8 cellular contexts compared by ENCODE assay signal in genomic region chr2:196750977-196751631, GRCh38. TPM values are rescaled to one million over a fixed set of nuclear protein-coding genes. Genes with fewer than 3 reads are reported as not detected.
DNase-seq lines count a peak whose midpoint lies in the region; ATAC-seq and TF ChIP-seq lines count a peak whose summit lies in the region.

No MANE protein-coding gene starts in this region.

- no peaks in the 10 kb centered on the region for H3K36me3 ChIP-seq in liver (ENCODE audit: control insufficient read depth in 4 of 4, insufficient read depth in 3 of 4, low read depth in 1 of 4, low read length in 3 of 4)

- ATAC-seq in HG02642 (IDR thresholded peaks at IDR 0.05; ENCODE audit: poor library complexity, unreplicated experiment) = peak; percentile 95
- ATAC-seq in activated CD4-positive, CD25-positive, alpha-beta regulatory T cell treated with anti-CD3 and anti-CD28 coated beads, Interleukin-2, amount 50 U/mL, for 24 hours = peak; percentile 63 to 69

- TF ChIP-seq RAD21 in liver (IDR thresholded peaks at IDR 0.05) = peak; percentile 65 to 80

- H3K9ac ChIP-seq in liver (ENCODE audit: low read depth in 1 of 2, low read length in 2 of 2) = no peak overlapping the region

- WGBS in liver = 67% methylated on average over 8 of the region's 8 CpGs

- DNase-seq in NCI-H510A treated with DMSO at 0.1 percent for 48 hours (lab: John Stamatoyannopoulos, UW) = peak; percentile 14
- no peak for DNase-seq in NCI-H510A (lab: John Stamatoyannopoulos, UW)
- DNase-seq in NCI-H1694 treated with DMSO at 0.1 percent for 48 hours (lab: John Stamatoyannopoulos, UW) = peak; percentile 37
- peak; percentile 91 for DNase-seq in choroid plexus epithelial cell (ENCODE audit: low read depth)
- DNase-seq in stimulated activated CD8-positive, alpha-beta memory T cell treated with anti-CD3 and anti-CD28 coated beads, Interleukin-12 subunit alpha, Interleukin-12 subunit beta, amount 100 ng/mL, for 24 hours (ENCODE audit: extremely low read depth) = peak; percentile 11

- no peaks in the 10 kb centered on the region for H3K27me3 ChIP-seq in liver (ENCODE audit: control insufficient read depth in 4 of 4, insufficient read depth in 4 of 4, low read length in 3 of 4)

- H3K9me3 ChIP-seq in liver (ENCODE audit: control insufficient read depth in 4 of 4, low read length in 3 of 4) = no peaks in the 10 kb centered on the region

- TF ChIP-seq CTCF in choroid plexus epithelial cell (conservative IDR thresholded peaks at IDR 0.05; ENCODE audit: low read depth, low read length) (peak; percentile 95), liver (IDR thresholded peaks at IDR 0.05; ENCODE audit: low read depth, low read length, missing input control) (peak; percentile 62)

- H3K4me3 ChIP-seq in choroid plexus epithelial cell (ENCODE audit: low read depth, low read length) = peak overlapping the region; percentile 15
- H3K4me3 ChIP-seq in liver (ENCODE audit: low read depth in 1 of 3, low read length in 3 of 3) = no peak overlapping the region

- H3K4me1 ChIP-seq in liver (ENCODE audit: control insufficient read depth in 4 of 4, insufficient read depth in 4 of 4, low read length in 3 of 4) = peaks cover 0 to 20% (median 5%) of the 10 kb centered on the region in 4 donors

- no peak overlapping the region for H3K27ac ChIP-seq in liver (ENCODE audit: low read depth in 1 of 2, low read length in 2 of 2)

TF ChIP-seq in liver, 16 proteins besides CTCF, POLR2A, EP300 and RAD21:
- TF ChIP-seq RXRA (IDR thresholded peaks at IDR 0.05) (no peak), REST (IDR thresholded peaks at IDR 0.05) (no peak), FOXA1 (IDR thresholded peaks at IDR 0.05) (no peak), MAX (IDR thresholded peaks at IDR 0.05) (no peak), HNF4A (conservative IDR thresholded peaks at IDR 0.05) (peak in 1 of 2 donors; percentile 15), FOXA2 (IDR thresholded peaks at IDR 0.05) (peak; percentile 11), YY1 (IDR thresholded peaks at IDR 0.05) (peak; percentile 27)

RNA-seq across cellular contexts. Expression of gene GTF3C3, which starts 48.4 kb away (rescaled TPM):
- total RNA-seq in liver = 10 to 100 TPM; 23.2 to 25.0 TPM
- polyA plus RNA-seq in liver = 1 to 10 TPM; 4.2 to 8.0 TPM

RNA-seq across cellular contexts. Expression of gene C2orf66, which starts 58.1 kb away (rescaled TPM):
- not detected for total RNA-seq in liver
- not detected for polyA plus RNA-seq in liver
